Comparison of ENCODE assay signal across 8 cellular contexts in genomic region chr10:75400769-75401568, GRCh38. TPM values are rescaled to one million over a fixed set of nuclear protein-coding genes. Genes with fewer than 3 reads are reported as not detected.
DNase-seq lines count a peak whose midpoint lies in the region; ATAC-seq, FAIRE-seq and TF ChIP-seq lines count a peak whose summit lies in the region.

No MANE protein-coding gene starts in this region.

- peak overlapping the region; percentile 84 for H3K9ac ChIP-seq in endocrine pancreas (ENCODE audit: control insufficient read depth, insufficient read depth, low read length)

- POLR2A ChIA-PET in AG04449 (lab: Yijun Ruan, JAX), result interaction anchor here (0.6 to 1.5 kb wide), 10 partner anchors 42 to 1142 kb away, joined by 3 to 5 read pairs (median 3); no protein-coding TSS in a partner anchor

- TF ChIP-seq CTCF in AG04449 (IDR thresholded peaks at IDR 0.05; ENCODE audit: insufficient read depth, low read length, missing control alignments) (peak; percentile 22), GM10266 (IDR thresholded peaks at IDR 0.05; ENCODE audit: control insufficient read depth, insufficient read depth, low read depth, missing control alignments) (no peak)

- DNase-seq in AG04449 (ENCODE audit: low read depth, low spot score) (no peak), GM10266 (ENCODE audit: extremely low spot score) (peak; percentile 62), SK-N-DZ (ENCODE audit: low spot score) (peak; percentile 21), mucosa of gallbladder (ENCODE audit: low spot score) (peak; percentile 51), urothelium cell line (ENCODE audit: low spot score) (no peak)
- no peak for DNase-seq in activated effector memory CD4-positive, alpha-beta T cell treated with Interleukin-2 at 50 U/mL for 16 hours

- CTCF ChIA-PET in AG04449 (lab: Yijun Ruan, JAX), result interaction anchor here (0.7 to 5.0 kb wide), 12 partner anchors 10 to 1604 kb away, joined by 3 to 32 read pairs (median 5); no protein-coding TSS in a partner anchor

- H3K9me3 ChIP-seq in endocrine pancreas (ENCODE audit: control insufficient read depth, low read length), result no peaks in the 10 kb centered on the region

- ATAC-seq in HG03097 (IDR thresholded peaks at IDR 0.05; ENCODE audit: low FRiP score, unreplicated experiment), result peak; percentile 7

- FAIRE-seq in urothelium cell line (lab: Jason Lieb, UNC), result peak; percentile 66

- no peaks in the 10 kb centered on the region for H3K4me1 ChIP-seq in endocrine pancreas (ENCODE audit: control insufficient read depth, insufficient read depth, low read length)

- peak overlapping the region; percentile 96 for H3K4me3 ChIP-seq in AG04449 (ENCODE audit: low read depth, low read length)
- peak overlapping the region; percentile 32 for H3K4me3 ChIP-seq in endocrine pancreas (ENCODE audit: control insufficient read depth, insufficient read depth, low read length)

- no peaks in the 10 kb centered on the region for H3K36me3 ChIP-seq in endocrine pancreas (ENCODE audit: control insufficient read depth, insufficient read depth, low read length)

- H3K27me3 ChIP-seq in endocrine pancreas (ENCODE audit: control insufficient read depth, insufficient read depth, low read length), result no peaks in the 10 kb centered on the region

RNA-seq across cellular contexts. Expression of gene ZNF503, which starts 0.6 kb away (rescaled TPM):
- 8.0 and 12.9 TPM in 2 replicates for polyA plus RNA-seq in SK-N-DZ (2014; cell fraction: cytosol; rRNA removed)
- 11.3 and 15.4 TPM in 2 replicates for polyA plus RNA-seq in SK-N-DZ (2014; cell fraction: nucleus; rRNA removed)
- 15.9 TPM for total RNA-seq in mucosa of gallbladder

RNA-seq across cellular contexts. Expression of gene LRMDA, which starts 30.5 kb away (rescaled TPM):
- polyA plus RNA-seq in SK-N-DZ (2014; cell fraction: cytosol; rRNA removed), result 0.14 TPM in 1 of 2 replicates, not detected in the other
- polyA plus RNA-seq in SK-N-DZ (2014; cell fraction: nucleus; rRNA removed), result not detected in 2 replicates
- 17.1 TPM for total RNA-seq in mucosa of gallbladder

Comparison
In these comparisons a context has a peak if more than half of its experiments do, and no peak if none do; other contexts are left out.
1. DNase-seq: peak in GM10266 (single experiment), SK-N-DZ (single experiment) and mucosa of gallbladder (single experiment); none in AG04449 (single experiment), urothelium cell line (single experiment) and activated effector memory CD4-positive, alpha-beta T cell treated with Interleukin-2 at 50 U/mL for 16 hours (single experiment).